Comparison of ENCODE assay signal across 9 cellular contexts in the genomic region with DNA sequence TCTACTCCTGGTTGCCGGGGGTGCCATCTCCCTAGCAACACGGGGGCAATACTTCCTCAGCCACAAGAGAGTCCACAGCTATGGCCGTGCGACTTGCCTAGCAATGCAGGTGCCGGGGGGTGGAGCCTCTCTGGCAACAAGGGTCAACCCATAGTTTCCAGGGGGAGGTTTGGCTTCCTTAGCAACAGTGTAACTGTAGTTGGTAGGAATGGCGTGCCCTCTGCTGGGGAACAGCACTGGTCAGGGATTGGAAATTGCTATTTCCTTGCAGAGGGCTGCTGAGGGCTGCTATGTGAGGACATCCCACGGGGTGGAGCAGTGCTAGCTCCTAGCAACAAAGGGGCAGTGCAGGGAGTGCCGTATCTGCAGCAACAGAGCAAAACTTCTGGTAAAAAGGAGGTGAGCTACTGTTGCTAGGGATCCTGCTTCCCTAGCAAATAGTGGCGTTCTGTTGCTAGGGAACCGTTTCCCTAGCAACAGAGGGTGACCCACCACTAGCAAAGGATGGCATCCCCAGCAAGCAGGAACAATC. TPM values are rescaled to one million over a fixed set of nuclear protein-coding genes. Genes with fewer than 3 reads are reported as not detected.
DNase-seq lines count a peak whose midpoint lies in the region; ATAC-seq and TF ChIP-seq lines count a peak whose summit lies in the region.
"Had no signal": no experiment of that assay in that cellular context is flagged by ENCODE, and none has a peak within 500 bp of the region (broad histone marks: within the 10 kb centered on the region; RNA-seq: fewer than 3 reads in every experiment).

No MANE protein-coding gene starts in this region.

- H3K4me1 ChIP-seq in mammary epithelial cell (ENCODE audit: insufficient read depth, low read length) (no peaks in the 10 kb centered on the region), breast epithelium (no peaks in the 10 kb centered on the region), upper lobe of right lung (no peaks in the 10 kb centered on the region), tibial artery (no peaks in the 10 kb centered on the region)

- H3K4me3 ChIP-seq in mammary epithelial cell (replicated peaks in 1 of 3; ENCODE audit: insufficient read depth in 1 of 3, low read depth in 2 of 3, low read length in 3 of 3) (no peak overlapping the region), breast epithelium (no peak overlapping the region), WI38 (ENCODE audit: low read depth, low read length) (no peak overlapping the region), upper lobe of right lung (no peak overlapping the region), tibial artery (no peak overlapping the region)

- DNase-seq in mammary epithelial cell: peak; percentile 37
- DNase-seq in breast epithelium (ENCODE audit: low spot score in 2 of 2): no peak
- peak; percentile 90 for DNase-seq in iPS DF 19.7 (ENCODE audit: low read depth, low spot score)
- no peak for DNase-seq in upper lobe of right lung
- DNase-seq in tibial artery: no peak
- DNase-seq: stimulated activated CD4-positive, alpha-beta T cell treated with anti-CD3 and anti-CD28 coated beads, Interleukin-12 subunit alpha, Interleukin-12 subunit beta, amount 100 ng/mL, for 4 hours had no signal

- no peaks in the 10 kb centered on the region for H4K20me1 ChIP-seq in mammary epithelial cell (ENCODE audit: insufficient read depth, low read length)

- ATAC-seq in upper lobe of right lung (peak; percentile 28), HG03095 (IDR thresholded peaks at IDR 0.05; ENCODE audit: unreplicated experiment) (no peak), HG03108 (IDR thresholded peaks at IDR 0.05; ENCODE audit: unreplicated experiment) (no peak)

- TF ChIP-seq POLR2A in breast epithelium (IDR thresholded peaks at IDR 0.05): no peak

- TF ChIP-seq CTCF in mammary epithelial cell (conservative IDR thresholded peaks at IDR 0.05 in 1 of 2, IDR thresholded peaks at IDR 0.05 in 1 of 2; ENCODE audit: extremely low read depth in 1 of 2, insufficient read depth in 1 of 2, low read depth in 1 of 2, low read length in 2 of 2) (peak; percentile 29 to 32), breast epithelium (IDR thresholded peaks at IDR 0.05) (no peak), WI38 (IDR thresholded peaks at IDR 0.05; ENCODE audit: low read depth, low read length) (peak; percentile 42), upper lobe of right lung (IDR thresholded peaks at IDR 0.05) (no peak), tibial artery (IDR thresholded peaks at IDR 0.05) (no peak)

- no peak overlapping the region for H3K27ac ChIP-seq in mammary epithelial cell (ENCODE audit: insufficient read depth, low read depth, low read length)
- H3K27ac ChIP-seq in breast epithelium: no peak overlapping the region
- no peak overlapping the region for H3K27ac ChIP-seq in upper lobe of right lung
- H3K27ac ChIP-seq in tibial artery: no peak overlapping the region

- intact Hi-C loops in mammary epithelial cell (cut with micrococcal nuclease) (no loop called here), breast epithelium (cut with DNase I; ENCODE audit: low total_unique reads) (loop anchor here (10.0 kb wide), 1 partner anchor 55 kb away; no protein-coding TSS in a partner anchor), upper lobe of right lung (cut with DNase I) (no loop called here), tibial artery (cut with DNase I; ENCODE audit: low total_unique reads) (no loop called here)

- no peaks in the 10 kb centered on the region for H3K79me2 ChIP-seq in mammary epithelial cell (ENCODE audit: insufficient read depth, low read length)

- H3K27me3 ChIP-seq in mammary epithelial cell (ENCODE audit: insufficient read depth, low read length) (no peaks in the 10 kb centered on the region), breast epithelium (no peaks in the 10 kb centered on the region), upper lobe of right lung (no peaks in the 10 kb centered on the region), tibial artery (no peaks in the 10 kb centered on the region)

- H3K9me3 ChIP-seq in mammary epithelial cell (replicated peaks; ENCODE audit: insufficient read depth, low read length) (no peaks in the 10 kb centered on the region), breast epithelium (no peaks in the 10 kb centered on the region), upper lobe of right lung (no peaks in the 10 kb centered on the region), tibial artery (no peaks in the 10 kb centered on the region)

- no peak overlapping the region for H2AFZ ChIP-seq in mammary epithelial cell (ENCODE audit: low read depth, low read length)

- CTCF ChIA-PET in mammary epithelial cell (lab: Charles Lee; ENCODE audit: low non-redundant PET): no interaction called here

- H3K4me2 ChIP-seq in mammary epithelial cell (ENCODE audit: insufficient read depth, low read depth, low read length): no peak overlapping the region

- peaks cover 4% of the 10 kb centered on the region for H3K36me3 ChIP-seq in mammary epithelial cell (ENCODE audit: insufficient read depth, low read length)
- no peaks in the 10 kb centered on the region for H3K36me3 ChIP-seq in breast epithelium
- H3K36me3 ChIP-seq in upper lobe of right lung: peaks cover 6% of the 10 kb centered on the region
- peaks cover 7 to 56% (median 29%) of the 10 kb centered on the region in 3 donors for H3K36me3 ChIP-seq in tibial artery

- no peak overlapping the region for H3K9ac ChIP-seq in mammary epithelial cell (ENCODE audit: insufficient read depth, low read length)

- dilution Hi-C loops in mammary epithelial cell (cut with HindIII; ENCODE audit: low sequenced_read_pairs): no loop called here

- BruUV-seq in mammary epithelial cell (replicated peaks; lab: Mats Ljungman, UMichigan): no TSS peak

- 73% methylated on average over 8 of the region's 10 CpGs for WGBS in mammary epithelial cell (ENCODE audit: low coverage, missing lambda C conversion rate)

- in situ Hi-C loops in mammary epithelial cell (cut with MboI; ENCODE audit: low sequenced_read_pairs in 2 of 2): no loop called here

RNA-seq across cellular contexts. Expression of a gene that starts 7.0 kb away (rescaled TPM):
- total RNA-seq in mammary epithelial cell: 10 to 100 TPM; 21.0 to 41.0 TPM
- polyA plus RNA-seq in mammary epithelial cell: 5.3 TPM
- 2.2 TPM for polyA minus RNA-seq in mammary epithelial cell
- 10 to 100 TPM in 2 of 3 donors, under 1 TPM in 1; 0.48 to 41.6 (median 38.0) TPM for total RNA-seq in breast epithelium
- 48.3 TPM for total RNA-seq in upper lobe of right lung

RNA-seq across cellular contexts. Expression of a gene that starts 9.4 kb away (rescaled TPM):
- total RNA-seq in mammary epithelial cell (100 to 1,000 TPM in 1 of 2 donors, 10 to 100 TPM in 1; 43.5 to 140 TPM), breast epithelium (10 to 100 TPM; 16.5 to 37.3 (median 24.6) TPM), upper lobe of right lung (57.9 TPM)
- 70.4 TPM for polyA plus RNA-seq in mammary epithelial cell
- 70.9 TPM for polyA minus RNA-seq in mammary epithelial cell

RNA-seq across cellular contexts. Expression of a gene that starts 11.1 kb away (rescaled TPM):
- total RNA-seq in mammary epithelial cell (10 to 100 TPM; 65.3 to 94.0 TPM), breast epithelium (10 to 100 TPM; 59.5 to 80.3 (median 74.4) TPM), upper lobe of right lung (34.7 TPM)
- 82.0 TPM for polyA plus RNA-seq in mammary epithelial cell
- 26.7 TPM for polyA minus RNA-seq in mammary epithelial cell

RNA-seq across cellular contexts. Expression of a gene that starts 20.5 kb away (rescaled TPM):
- total RNA-seq in mammary epithelial cell (1 to 10 TPM; 2.3 to 5.9 TPM), breast epithelium (1 to 10 TPM; 6.4 to 8.5 (median 8.0) TPM), upper lobe of right lung (9.2 TPM)
- 3.4 TPM for polyA plus RNA-seq in mammary epithelial cell
- polyA minus RNA-seq in mammary epithelial cell: 0.93 TPM

RNA-seq across cellular contexts. Expression of a gene that starts 20.7 kb away (rescaled TPM):
- total RNA-seq in mammary epithelial cell: 1,000 to 10,000 TPM; 1,098 to 1,139 TPM
- 2,376 TPM for polyA plus RNA-seq in mammary epithelial cell
- 1,031 TPM for polyA minus RNA-seq in mammary epithelial cell
- total RNA-seq in breast epithelium: 1,000 to 10,000 TPM; 2,169 to 2,630 (median 2,424) TPM
- total RNA-seq in upper lobe of right lung: 1,039 TPM

Comparison
In these comparisons a context has a peak if more than half of its experiments do, and no peak if none do; other contexts are left out.
1. DNase-seq: peak in mammary epithelial cell (single experiment) and iPS DF 19.7 (single experiment); none in breast epithelium (0 of 2), upper lobe of right lung (single experiment) and tibial artery (0 of 2).
2. CTCF ChIP-seq: peak in mammary epithelial cell (2 of 2) and WI38 (single experiment); none in breast epithelium (0 of 3), upper lobe of right lung (single experiment) and tibial artery (0 of 2).